19 cellular contexts compared by ENCODE assay signal in the genomic region with DNA sequence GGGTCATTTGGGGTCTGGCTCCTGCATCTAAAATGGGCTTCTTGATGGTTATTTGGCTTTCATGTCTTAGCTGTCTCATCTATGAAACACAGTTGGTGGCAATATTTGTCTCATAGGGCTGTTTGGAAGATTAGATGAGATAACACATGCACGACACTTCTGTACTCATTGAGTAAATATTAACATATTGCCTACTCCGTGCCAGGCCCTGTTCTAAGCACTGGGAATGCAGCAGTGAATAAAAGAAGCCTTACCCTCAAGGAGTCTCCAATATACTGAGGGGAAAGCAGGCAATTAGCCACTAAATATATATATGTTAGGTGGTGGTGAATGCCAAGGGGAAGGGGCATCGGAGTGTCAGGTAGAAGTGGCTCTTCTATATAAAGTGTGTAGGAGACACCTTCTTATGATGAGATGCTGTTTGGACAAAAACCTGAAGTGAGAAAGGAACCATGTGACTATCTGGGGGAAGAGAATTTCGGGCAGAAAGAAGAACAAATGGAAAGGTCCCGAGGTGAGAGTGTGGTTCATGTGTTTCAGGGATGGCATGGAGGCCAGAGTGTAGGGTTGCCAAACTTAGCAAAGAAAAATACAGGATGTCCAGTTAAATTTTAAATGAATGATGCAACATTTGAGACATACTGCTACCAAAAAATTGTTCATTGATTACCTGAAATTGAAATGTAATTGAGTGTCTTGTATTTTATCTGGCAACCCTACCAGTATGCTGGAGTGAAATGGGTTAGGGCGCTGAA. TPM values are rescaled to one million over a fixed set of nuclear protein-coding genes. Genes with fewer than 3 reads are reported as not detected.
"Had no signal": no experiment of that assay in that cellular context is flagged by ENCODE, and none has a peak within 500 bp of the region (broad histone marks: within the 10 kb centered on the region; RNA-seq: fewer than 3 reads in every experiment).

No MANE protein-coding gene starts in this region.

- H3K27me3 ChIP-seq: ascending aorta, testis had no signal

- H3K36me3 ChIP-seq: ascending aorta, spleen had no signal

- H3K36me3 Mint-ChIP-seq: T-cell had no signal

- H3K4me3 Mint-ChIP-seq: activated naive CD8-positive, alpha-beta T cell treated with anti-CD3 and anti-CD28 coated beads, Interleukin-2, amount 50 U/mL, for 24 hours; dendritic cell treated with granulocyte-macrophage colony-stimulating factor and Interleukin-4, amounts not matched to agents 40 ng/mL and 50 ng/mL, for 4 days; nephron progenitor cell; stimulated activated naive CD8-positive, alpha-beta T cell treated with anti-CD3 and anti-CD28 coated beads, Interleukin-15, amount 100 ng/mL, for 72 hours; T-cell had no signal

- H3K4me3 ChIP-seq: ascending aorta, psoas muscle, spleen, testis had no signal

- H3K4me1 Mint-ChIP-seq: activated naive CD8-positive, alpha-beta T cell treated with anti-CD3 and anti-CD28 coated beads, Interleukin-2, amount 50 U/mL, for 24 hours; stimulated activated naive CD8-positive, alpha-beta T cell treated with anti-CD3 and anti-CD28 coated beads, Interleukin-15, amount 100 ng/mL, for 72 hours; T-cell had no signal

- H3K4me1 ChIP-seq: testis had no signal

- H3K9me3 ChIP-seq: ascending aorta, psoas muscle, spleen, testis had no signal

- DNase-seq: activated CD4-positive, alpha-beta T cell treated with anti-CD3 and anti-CD28 coated beads, Interleukin-2, amount 50 U/mL, for 4 hours; activated CD4-positive, CD25-positive, alpha-beta regulatory T cell treated with anti-CD3 and anti-CD28 coated beads, Interleukin-2, amount 50 U/mL, for 72 hours; activated naive CD4-positive, alpha-beta T cell treated with Interleukin-2 at 50 U/mL for 16 hours; activated naive CD8-positive, alpha-beta T cell treated with anti-CD3 and anti-CD28 coated beads, Interleukin-2, amount 50 U/mL, for 24 hours; activated T-cell treated with anti-CD3 and anti-CD28 coated beads for 4 hours; effector memory CD4-positive, alpha-beta T cell; foreskin melanocyte; nephron progenitor cell; occipital lobe; psoas muscle; spleen; stimulated activated naive CD8-positive, alpha-beta T cell treated with anti-CD3 and anti-CD28 coated beads, Interleukin-15, amount 100 ng/mL, for 72 hours; T-cell; T-helper 9 cell; testis had no signal

- H3K27me3 Mint-ChIP-seq: stimulated activated naive CD8-positive, alpha-beta T cell treated with anti-CD3 and anti-CD28 coated beads, Interleukin-15, amount 100 ng/mL, for 72 hours had no signal

- H3K27ac Mint-ChIP-seq: activated naive CD8-positive, alpha-beta T cell treated with anti-CD3 and anti-CD28 coated beads, Interleukin-2, amount 50 U/mL, for 24 hours; dendritic cell treated with granulocyte-macrophage colony-stimulating factor and Interleukin-4, amounts not matched to agents 40 ng/mL and 50 ng/mL, for 4 days; nephron progenitor cell; T-cell had no signal

- H3K27ac ChIP-seq: ascending aorta, psoas muscle, spleen, testis had no signal

- H3K9me3 Mint-ChIP-seq: activated naive CD8-positive, alpha-beta T cell treated with anti-CD3 and anti-CD28 coated beads, Interleukin-2, amount 50 U/mL, for 24 hours; dendritic cell treated with granulocyte-macrophage colony-stimulating factor and Interleukin-4, amounts not matched to agents 40 ng/mL and 50 ng/mL, for 4 days; nephron progenitor cell; stimulated activated naive CD8-positive, alpha-beta T cell treated with anti-CD3 and anti-CD28 coated beads, Interleukin-15, amount 100 ng/mL, for 72 hours; T-cell had no signal

RNA-seq across cellular contexts. Expression of a gene that starts 11.8 kb away (rescaled TPM):
- total RNA-seq: bronchial epithelial cell, fibroblast of lung had no signal
- polyA plus RNA-seq: fibroblast of lung had no signal
